ENCODE assay signal across 22 cellular contexts in the genomic region with DNA sequence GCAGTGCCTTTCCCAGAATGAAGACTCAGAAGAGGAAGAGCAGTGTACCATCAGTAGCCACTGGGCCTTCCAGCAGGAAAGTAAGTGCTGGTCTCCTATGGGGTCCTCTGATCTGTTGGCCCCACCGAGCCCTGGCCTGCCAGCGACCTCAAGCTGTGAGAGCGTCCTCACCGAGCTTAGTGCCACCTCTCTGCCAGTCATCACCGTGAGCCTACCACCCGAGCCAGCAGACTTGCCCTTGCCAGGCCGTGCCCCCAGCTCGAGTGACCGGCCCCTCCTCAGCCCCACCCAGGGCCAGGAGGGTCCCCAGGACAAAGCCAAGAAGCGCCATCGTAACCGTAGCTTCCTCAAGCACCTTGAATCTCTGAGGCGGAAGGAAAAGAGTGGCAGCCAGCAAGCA.
"Had no signal": no experiment of that assay in that cellular context is flagged by ENCODE, and none has a peak within 500 bp of the region (broad histone marks: within the 10 kb centered on the region; RNA-seq: fewer than 3 reads in every experiment).

No MANE protein-coding gene starts in this region.

- H3K27ac ChIP-seq: HL-60, KMS-11, SJSA1, SK-N-MC had no signal

- H3K4me3 ChIP-seq: K562, SJSA1, SK-N-MC had no signal

- ATAC-seq: K562 had no signal

- H3K9me3 ChIP-seq: SJSA1 had no signal

- H3K27me3 ChIP-seq: SJSA1 had no signal

- H3K4me1 ChIP-seq: SJSA1 had no signal

- DNase-seq: Kasumi-1, MM.1S, NCI-H1092 treated with DMSO at 0.1 percent for 48 hours, NCI-H1436, NCI-H187, NCI-H2029, NCI-H2081 treated with DMSO at 0.1 percent for 48 hours, NCI-H2171, NCI-H226, NCI-H446, NCI-H510A, NCI-H524 treated with DMSO at 0.1 percent for 48 hours, NCI-H69, NCI-H774, Right ventricle myocardium superior, RPMI8226, SIG-M5 had no signal

- H3K36me3 ChIP-seq: SJSA1 had no signal
